Comparison of ENCODE assay signal across 8 cellular contexts in genomic region chr5:127228540-127229184, GRCh38.
DNase-seq lines count a peak whose midpoint lies in the region; ATAC-seq lines count a peak whose summit lies in the region.

No MANE protein-coding gene starts in this region.

- H3K36me3 ChIP-seq in ACC112 (ENCODE audit: insufficient read depth, low read length) (no peaks in the 10 kb centered on the region), HUES6 (ENCODE audit: control insufficient read depth, insufficient read depth, low read length) (no peaks in the 10 kb centered on the region), mesodermal cell (ENCODE audit: control insufficient read depth, insufficient read depth, low read length) (no peaks in the 10 kb centered on the region)

- H3K27me3 ChIP-seq in ACC112 (ENCODE audit: insufficient read depth, low read length) = no peaks in the 10 kb centered on the region
- H3K27me3 ChIP-seq in HUES6 (ENCODE audit: control insufficient read depth, insufficient read depth, low read length) = peaks cover 13% of the 10 kb centered on the region; the same call in 1 of the 2 replicates

- H3K4me1 ChIP-seq in ACC112 (ENCODE audit: control insufficient read depth, insufficient read depth, low read length, unreplicated experiment) = peaks cover 17% of the 10 kb centered on the region
- H3K4me1 ChIP-seq in HUES6 (ENCODE audit: control insufficient read depth, insufficient read depth, low read length) = peaks cover 4% of the 10 kb centered on the region; the same call in 1 of the 2 replicates
- H3K4me1 ChIP-seq in mesodermal cell (ENCODE audit: control insufficient read depth, insufficient read depth, low read length, poor library complexity, severe bottlenecking) = no peaks in the 10 kb centered on the region

- no peaks in the 10 kb centered on the region for H3K9me3 ChIP-seq in HUES6 (ENCODE audit: control insufficient read depth, insufficient read depth, low read depth, low read length)
- H3K9me3 ChIP-seq in mesodermal cell (ENCODE audit: control insufficient read depth, low read length) = no peaks in the 10 kb centered on the region

- H3K27ac ChIP-seq in ACC112 (ENCODE audit: low read depth, low read length) (no peak overlapping the region), HUES6 (ENCODE audit: low read depth, low read length) (no peak overlapping the region), mesodermal cell (ENCODE audit: low read depth, low read length, severe bottlenecking) (no peak overlapping the region)

- ATAC-seq in central memory CD8-positive, alpha-beta T cell (replicated peaks; ENCODE audit: extremely low read depth, poor library complexity, severe bottlenecking) = no peak

- H3K9ac ChIP-seq in HUES6 (ENCODE audit: low read length) = no peak overlapping the region

- peak overlapping the region; percentile 72 for H3K4me3 Mint-ChIP-seq in central memory CD8-positive, alpha-beta T cell

- peaks cover 2% of the 10 kb centered on the region for H3K36me3 Mint-ChIP-seq in central memory CD8-positive, alpha-beta T cell (ENCODE audit: insufficient read depth)

- H3K9me3 Mint-ChIP-seq in central memory CD8-positive, alpha-beta T cell = no peaks in the 10 kb centered on the region

- DNase-seq in central memory CD8-positive, alpha-beta T cell (ENCODE audit: low spot score in 2 of 2) = no peak
- no peak for DNase-seq in SKM-1 (lab: John Stamatoyannopoulos, UW; ENCODE audit: unreplicated experiment)
- DNase-seq in SW 1271 (lab: John Stamatoyannopoulos, UW) = no peak
- no peak for DNase-seq in NCI-H1105 (lab: John Stamatoyannopoulos, UW)
- DNase-seq in NCI-H345 (lab: John Stamatoyannopoulos, UW) = no peak

- 86% methylated on average over 16 to 17 of the region's 18 CpGs for WGBS in mesodermal cell (ENCODE audit: insufficient coverage in 2 of 2), 2 experiments

- H2AFZ ChIP-seq in ACC112 (ENCODE audit: low read length, unreplicated experiment) = peak overlapping the region; percentile 97

- H3K4me3 ChIP-seq in ACC112 (ENCODE audit: low read depth, low read length) (peak overlapping the region; percentile 83), HUES6 (ENCODE audit: low read depth, low read length) (peak overlapping the region; percentile 52), mesodermal cell (ENCODE audit: extremely low read depth, insufficient read depth, low read length, poor library complexity, severe bottlenecking) (peak overlapping the region; percentile 26)

- H3K4me1 Mint-ChIP-seq in central memory CD8-positive, alpha-beta T cell = peaks cover 14% of the 10 kb centered on the region

- no peak overlapping the region for H3K27ac Mint-ChIP-seq in central memory CD8-positive, alpha-beta T cell (ENCODE audit: low read depth)

- no peaks in the 10 kb centered on the region for H3K27me3 Mint-ChIP-seq in central memory CD8-positive, alpha-beta T cell

- H3K79me2 ChIP-seq in ACC112 (ENCODE audit: control insufficient read depth, insufficient read depth, low read length, unreplicated experiment) = no peaks in the 10 kb centered on the region

Comparison
In these comparisons a context has a peak if more than half of its experiments do, and no peak if none do; other contexts are left out.
1. H3K4me3 ChIP-seq: peak in every context shown above with its lines; median percentile 83 in ACC112; 52 in HUES6; 26 in mesodermal cell.